8 cellular contexts compared by ENCODE assay signal in genomic region chr1:236394905-236395779, GRCh38. TPM values are rescaled to one million over a fixed set of nuclear protein-coding genes. Genes with fewer than 3 reads are reported as not detected.
DNase-seq lines count a peak whose midpoint lies in the region; ATAC-seq lines count a peak whose summit lies in the region.

No MANE protein-coding gene starts in this region.

- H3K4me3 ChIP-seq in HUES48 (ENCODE audit: low read depth, low read length) (peak overlapping the region; percentile 88), mesodermal cell (ENCODE audit: extremely low read depth, insufficient read depth, low read length, poor library complexity, severe bottlenecking) (peak overlapping the region; percentile 69)

- H3K4me1 Mint-ChIP-seq in activated CD4-positive, alpha-beta T cell treated with anti-CD3 and anti-CD28 coated beads for 36 hours = peaks cover 28% of the 10 kb centered on the region
- peaks cover 43% of the 10 kb centered on the region for H3K4me1 Mint-ChIP-seq in stimulated activated naive CD8-positive, alpha-beta T cell treated with anti-CD3 and anti-CD28 coated beads, Interleukin-15, Interleukin-2, amounts not matched to agents 100 ng/mL and 50 ng/mL, for 24 hours (ENCODE audit: low read depth)

- peak overlapping the region; percentile 68 for H3K27ac Mint-ChIP-seq in activated CD4-positive, alpha-beta T cell treated with anti-CD3 and anti-CD28 coated beads for 36 hours
- H3K27ac Mint-ChIP-seq in stimulated activated naive CD8-positive, alpha-beta T cell treated with anti-CD3 and anti-CD28 coated beads, Interleukin-15, Interleukin-2, amounts not matched to agents 100 ng/mL and 50 ng/mL, for 24 hours = peak overlapping the region; percentile 87

- DNase-seq in Caki2 (ENCODE audit: low read depth) (peak; percentile 10), ecto neural progenitor cell (ENCODE audit: low spot score) (peak; percentile 72), OCI-M2 (lab: John Stamatoyannopoulos, UW; ENCODE audit: unreplicated experiment) (no peak)
- peak; percentile 63 for DNase-seq in activated CD4-positive, alpha-beta T cell treated with anti-CD3 and anti-CD28 coated beads for 36 hours

- H3K4me1 ChIP-seq in HUES48 (ENCODE audit: control insufficient read depth, insufficient read depth, low read length) = peaks cover 13% of the 10 kb centered on the region
- H3K4me1 ChIP-seq in mesodermal cell (ENCODE audit: control insufficient read depth, insufficient read depth, low read length, poor library complexity, severe bottlenecking) = peaks cover 7% of the 10 kb centered on the region

- no peak overlapping the region for H3K27ac ChIP-seq in HUES48 (ENCODE audit: low read depth, low read length)
- H3K27ac ChIP-seq in mesodermal cell (ENCODE audit: low read depth, low read length, severe bottlenecking) = no peak overlapping the region

- WGBS in mesodermal cell (ENCODE audit: insufficient coverage in 2 of 2), 2 experiments = 0 to 2% methylated on average over 43 to 78 of the region's 82 CpGs

- no peaks in the 10 kb centered on the region for H3K9me3 Mint-ChIP-seq in activated CD4-positive, alpha-beta T cell treated with anti-CD3 and anti-CD28 coated beads for 36 hours (ENCODE audit: low read depth)
- H3K9me3 Mint-ChIP-seq in stimulated activated naive CD8-positive, alpha-beta T cell treated with anti-CD3 and anti-CD28 coated beads, Interleukin-15, Interleukin-2, amounts not matched to agents 100 ng/mL and 50 ng/mL, for 24 hours = no peaks in the 10 kb centered on the region

- H3K36me3 Mint-ChIP-seq in activated CD4-positive, alpha-beta T cell treated with anti-CD3 and anti-CD28 coated beads for 36 hours (ENCODE audit: low read depth) = no peaks in the 10 kb centered on the region
- H3K36me3 Mint-ChIP-seq in stimulated activated naive CD8-positive, alpha-beta T cell treated with anti-CD3 and anti-CD28 coated beads, Interleukin-15, Interleukin-2, amounts not matched to agents 100 ng/mL and 50 ng/mL, for 24 hours (ENCODE audit: low read depth) = no peaks in the 10 kb centered on the region

- intact Hi-C loops in activated CD4-positive, alpha-beta T cell treated with anti-CD3 and anti-CD28 coated beads for 36 hours (cut with DNase I, micrococcal nuclease) = loop anchor here (1.0 to 10.0 kb wide), 3 partner anchors 250 to 287 kb away; partner anchors contain the start of gene GPR137B (in 2 of the 2)

- no peaks in the 10 kb centered on the region for H3K9me3 ChIP-seq in HUES48 (ENCODE audit: control insufficient read depth, insufficient read depth, low read length)
- no peaks in the 10 kb centered on the region for H3K9me3 ChIP-seq in mesodermal cell (ENCODE audit: control insufficient read depth, low read length)

- H3K36me3 ChIP-seq in HUES48 (ENCODE audit: control insufficient read depth, insufficient read depth, low read length) (no peaks in the 10 kb centered on the region), mesodermal cell (ENCODE audit: control insufficient read depth, insufficient read depth, low read length) (no peaks in the 10 kb centered on the region)

- CTCF ChIA-PET in activated CD4-positive, alpha-beta T cell treated with anti-CD3 and anti-CD28 coated beads for 36 hours (lab: Charles Lee) = interaction anchor here (0.6 to 1.5 kb wide), 7 partner anchors 10 to 291 kb away, joined by 3 to 5 read pairs (median 4); no protein-coding TSS in a partner anchor

- H3K4me3 Mint-ChIP-seq in activated CD4-positive, alpha-beta T cell treated with anti-CD3 and anti-CD28 coated beads for 36 hours = peak overlapping the region; percentile 79
- peak overlapping the region; percentile 88 for H3K4me3 Mint-ChIP-seq in stimulated activated naive CD8-positive, alpha-beta T cell treated with anti-CD3 and anti-CD28 coated beads, Interleukin-15, Interleukin-2, amounts not matched to agents 100 ng/mL and 50 ng/mL, for 24 hours

- peaks cover 49% of the 10 kb centered on the region for H3K27me3 Mint-ChIP-seq in activated CD4-positive, alpha-beta T cell treated with anti-CD3 and anti-CD28 coated beads for 36 hours
- H3K27me3 Mint-ChIP-seq in stimulated activated naive CD8-positive, alpha-beta T cell treated with anti-CD3 and anti-CD28 coated beads, Interleukin-15, Interleukin-2, amounts not matched to agents 100 ng/mL and 50 ng/mL, for 24 hours = peaks cover 55% of the 10 kb centered on the region

- peak; percentile 76 for ATAC-seq in GM19463 (IDR thresholded peaks at IDR 0.05; ENCODE audit: unreplicated experiment)
- peak; percentile 58 for ATAC-seq in activated CD4-positive, alpha-beta T cell treated with anti-CD3 and anti-CD28 coated beads for 36 hours

- H3K27me3 ChIP-seq in HUES48 (ENCODE audit: control insufficient read depth, insufficient read depth, low read length) = peaks cover 33% of the 10 kb centered on the region

- POLR2A ChIA-PET in activated CD4-positive, alpha-beta T cell treated with anti-CD3 and anti-CD28 coated beads for 36 hours (lab: Charles Lee) = no interaction called here

- H3K9ac ChIP-seq in HUES48 (ENCODE audit: low read depth, low read length) = peak overlapping the region; percentile 63

- in situ Hi-C loops in Caki2 (cut with HindIII; ENCODE audit: low pct_unique_long_range_greater_than_20kb, low sequenced_read_pairs) = no loop called here

RNA-seq across cellular contexts. Expression of gene EDARADD, which starts 1.1 kb away (rescaled TPM):
- not detected in 2 replicates for total RNA-seq in Caki2 (2014; rRNA removed; shearing (Covaris generic); ENCODE audit: low replicate concordance)
- total RNA-seq in activated CD4-positive, alpha-beta T cell treated with anti-CD3 and anti-CD28 coated beads for 36 hours = 1 to 10 TPM; 2.8 to 4.5 TPM
- 2.7 TPM for polyA plus RNA-seq in mesodermal cell (2013, experiment 1 of 2)
- 2.4 TPM for polyA plus RNA-seq in mesodermal cell (2013, experiment 2 of 2)
